ENCODE assay signal across 25 cellular contexts in the genomic region with DNA sequence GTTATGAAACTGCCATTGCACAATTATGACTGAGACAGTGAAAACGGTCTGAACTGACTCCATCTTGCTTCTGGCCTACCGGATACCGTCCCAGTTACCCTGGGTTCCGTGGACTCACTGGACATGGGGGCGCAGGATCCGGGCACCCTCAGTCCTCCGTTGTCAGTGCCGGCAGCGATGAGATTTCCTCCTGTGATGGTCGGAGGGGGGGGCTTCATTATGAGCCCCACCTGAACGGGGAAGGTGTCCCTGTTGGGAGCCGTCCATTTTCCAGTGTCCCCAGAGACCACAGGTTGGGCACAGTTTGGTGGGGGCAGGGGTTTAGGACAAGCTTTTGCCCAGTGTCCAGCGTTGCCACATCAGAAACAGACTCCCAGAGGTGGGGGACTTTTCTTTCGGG.
"Had no signal": no experiment of that assay in that cellular context is flagged by ENCODE, and none has a peak within 500 bp of the region (broad histone marks: within the 10 kb centered on the region; RNA-seq: fewer than 3 reads in every experiment).

No MANE protein-coding gene starts in this region.

- DNase-seq: activated CD4-positive, alpha-beta memory T cell treated with anti-CD3 and anti-CD28 coated beads for 36 hours; activated CD4-positive, alpha-beta T cell treated with anti-CD3 and anti-CD28 coated beads, Interleukin-2, amount 10 ng/mL, durations not matched to agents 7 days and 5 days; activated CD4-positive, CD25-positive, alpha-beta regulatory T cell; activated CD8-positive, alpha-beta memory T cell treated with anti-CD3 and anti-CD28 coated beads for 24 hours; activated naive CD4-positive, alpha-beta T cell treated with anti-CD3 and anti-CD28 coated beads, Interleukin-2, amount 50 U/mL, for 16 hours; activated naive CD8-positive, alpha-beta T cell treated with anti-CD3 and anti-CD28 coated beads, Interleukin-2, amount 10 ng/mL, durations not matched to agents 7 days and 5 days; activated T-cell treated with anti-CD3 and anti-CD28 coated beads, Interleukin-2, amount 50 U/mL, for 48 hours; adrenal gland; anterior cingulate cortex; MG63; MV-4-11; NCI-H1092 treated with DMSO at 0.1 percent for 48 hours; NCI-H1417 treated with DMSO at 0.1 percent for 48 hours; NCI-H1694; NCI-H2029 treated with DMSO at 0.1 percent for 48 hours; NCI-H446; NCI-H524; PC-9; T-cell; T-helper 2 cell had no signal

- H3K27me3 ChIP-seq: adrenal gland, MG63 had no signal

- H3K36me3 Mint-ChIP-seq: activated CD4-positive, alpha-beta memory T cell treated with anti-CD3 and anti-CD28 coated beads for 36 hours; activated naive CD8-positive, alpha-beta T cell treated with anti-CD3 and anti-CD28 coated beads, Interleukin-2, amount 10 ng/mL, durations not matched to agents 7 days and 5 days; T-cell had no signal

- H3K36me3 ChIP-seq: adrenal gland, MG63 had no signal

- H3K4me1 ChIP-seq: adrenal gland had no signal

- H3K27ac Mint-ChIP-seq: activated CD4-positive, alpha-beta memory T cell treated with anti-CD3 and anti-CD28 coated beads for 36 hours; activated CD4-positive, alpha-beta T cell treated with anti-CD3 and anti-CD28 coated beads, Interleukin-2, amount 10 ng/mL, durations not matched to agents 7 days and 5 days; activated naive CD8-positive, alpha-beta T cell treated with anti-CD3 and anti-CD28 coated beads, Interleukin-2, amount 10 ng/mL, durations not matched to agents 7 days and 5 days; activated T-helper 17 cell treated with anti-CD3 and anti-CD28 coated beads, Interleukin-2, amount 50 U/mL, for 72 hours; T-cell had no signal

- H3K9me3 Mint-ChIP-seq: activated CD4-positive, alpha-beta memory T cell treated with anti-CD3 and anti-CD28 coated beads for 36 hours; activated CD4-positive, alpha-beta T cell treated with anti-CD3 and anti-CD28 coated beads, Interleukin-2, amount 10 ng/mL, durations not matched to agents 7 days and 5 days; activated naive CD8-positive, alpha-beta T cell treated with anti-CD3 and anti-CD28 coated beads, Interleukin-2, amount 10 ng/mL, durations not matched to agents 7 days and 5 days; activated T-helper 17 cell treated with anti-CD3 and anti-CD28 coated beads, Interleukin-2, amount 50 U/mL, for 72 hours; central memory CD8-positive, alpha-beta T cell; T-cell had no signal

- H3K9me3 ChIP-seq: adrenal gland, MG63 had no signal

- H3K4me3 ChIP-seq: adrenal gland, MG63, PC-9, SK-N-MC had no signal

- H3K4me1 Mint-ChIP-seq: activated CD4-positive, alpha-beta T cell treated with anti-CD3 and anti-CD28 coated beads, Interleukin-2, amount 10 ng/mL, durations not matched to agents 7 days and 5 days; activated naive CD8-positive, alpha-beta T cell treated with anti-CD3 and anti-CD28 coated beads, Interleukin-2, amount 10 ng/mL, durations not matched to agents 7 days and 5 days had no signal

- H2AFZ ChIP-seq: PC-9 had no signal

- ATAC-seq: activated T-helper 17 cell treated with anti-CD3 and anti-CD28 coated beads, Interleukin-2, amount 50 U/mL, for 72 hours; Right ventricle myocardium inferior; T-cell had no signal

- H3K27ac ChIP-seq: adrenal gland, PC-9, SK-N-MC, VCaP had no signal

- H3K4me2 ChIP-seq: PC-9 had no signal

- H3K4me3 Mint-ChIP-seq: activated CD4-positive, alpha-beta memory T cell treated with anti-CD3 and anti-CD28 coated beads for 36 hours; activated CD4-positive, alpha-beta T cell treated with anti-CD3 and anti-CD28 coated beads, Interleukin-2, amount 10 ng/mL, durations not matched to agents 7 days and 5 days; activated naive CD8-positive, alpha-beta T cell treated with anti-CD3 and anti-CD28 coated beads, Interleukin-2, amount 10 ng/mL, durations not matched to agents 7 days and 5 days; activated T-helper 17 cell treated with anti-CD3 and anti-CD28 coated beads, Interleukin-2, amount 50 U/mL, for 72 hours; central memory CD8-positive, alpha-beta T cell; T-cell had no signal
